In genomic region chr9:10226996-10227395, GRCh38 we compare ENCODE assay signal across 33 cellular contexts.
"Had no signal": no experiment of that assay in that cellular context is flagged by ENCODE, and none has a peak within 500 bp of the region (broad histone marks: within the 10 kb centered on the region; RNA-seq: fewer than 3 reads in every experiment).

No MANE protein-coding gene starts in this region.

- H3K4me3 ChIP-seq: adrenal gland, ascending aorta, body of pancreas, breast epithelium, cardiac muscle cell had no signal

- DNase-seq: activated effector memory CD4-positive, alpha-beta T cell treated with anti-CD3 and anti-CD28 coated beads, Interleukin-2, amount 50 U/mL, for 16 hours; activated effector memory CD4-positive, alpha-beta T cell treated with Interleukin-2 at 50 U/mL for 16 hours; activated gamma-delta T cell; activated gamma-delta T cell treated with Interleukin-2 at 50 U/mL for 16 hours; activated naive CD4-positive, alpha-beta T cell; activated naive CD4-positive, alpha-beta T cell treated with anti-CD3 and anti-CD28 coated beads for 36 hours; activated naive CD4-positive, alpha-beta T cell treated with anti-CD3 and anti-CD28 coated beads, Interleukin-2, amount 10 ng/mL, durations not matched to agents 7 days and 5 days; activated naive CD4-positive, alpha-beta T cell treated with anti-CD3 and anti-CD28 coated beads, Interleukin-2, amount 50 U/mL, for 16 hours; activated naive CD4-positive, alpha-beta T cell treated with Interleukin-2 at 50 U/mL for 16 hours; activated naive CD8-positive, alpha-beta T cell treated with anti-CD3 and anti-CD28 coated beads for 36 hours; activated naive CD8-positive, alpha-beta T cell treated with anti-CD3 and anti-CD28 coated beads, Interleukin-2, amount 10 ng/mL, durations not matched to agents 7 days and 5 days; activated naive CD8-positive, alpha-beta T cell treated with anti-CD3 and anti-CD28 coated beads, Interleukin-2, amount 50 U/mL, for 24 hours; activated T-cell treated with anti-CD3 and anti-CD28 coated beads, Interleukin-2, amount 50 U/mL, for 1 hour; activated T-cell treated with anti-CD3 and anti-CD28 coated beads, Interleukin-2, amount 50 U/mL, for 24 hours; activated T-cell treated with anti-CD3 and anti-CD28 coated beads, Interleukin-2, amount 50 U/mL, for 4 hours; activated T-cell treated with anti-CD3 and anti-CD28 coated beads, Interleukin-2, amount 50 U/mL, for 48 hours; activated T-cell treated with anti-CD3 and anti-CD28 coated beads, Interleukin-2, amount 50 U/mL, for 72 hours; adrenal gland; amniotic stem cell; amygdala; anterior cingulate cortex; aorta; body of pancreas; brain microvascular endothelial cell; caudate nucleus; central memory CD4-positive, alpha-beta T cell; cerebellar nuclear complex had no signal

- H3K36me3 ChIP-seq: adrenal gland, ascending aorta, brain microvascular endothelial cell, breast epithelium, cardiac muscle cell had no signal

- FAIRE-seq: astrocyte had no signal

- H3K9me3 ChIP-seq: adrenal gland, ascending aorta, body of pancreas, breast epithelium had no signal

- ATAC-seq: activated naive CD4-positive, alpha-beta T cell treated with anti-CD3 and anti-CD28 coated beads, Interleukin-2, amount 50 U/mL, for 72 hours; activated naive CD8-positive, alpha-beta T cell treated with anti-CD3 and anti-CD28 coated beads, Interleukin-2, amount 50 U/mL, for 24 hours; activated T-cell treated with anti-CD3 and anti-CD28 coated beads, Interleukin-2, amount 50 U/mL, for 4 hours; activated T-cell treated with anti-CD3 and anti-CD28 coated beads, Interleukin-2, amount 50 U/mL, for 72 hours; activated T-helper 17 cell treated with anti-CD3 and anti-CD28 coated beads, Interleukin-2, amount 50 U/mL, for 72 hours; body of pancreas had no signal

- H3K27me3 ChIP-seq: adrenal gland, ascending aorta, body of pancreas, brain microvascular endothelial cell, breast epithelium, cardiac muscle cell had no signal

- H3K4me1 ChIP-seq: adrenal gland, ascending aorta, body of pancreas, breast epithelium had no signal

- H3K27ac ChIP-seq: adrenal gland, ascending aorta, body of pancreas, brain microvascular endothelial cell, breast epithelium, cardiac muscle cell had no signal
